Comparison of ENCODE assay signal across 14 cellular contexts in the genomic region with DNA sequence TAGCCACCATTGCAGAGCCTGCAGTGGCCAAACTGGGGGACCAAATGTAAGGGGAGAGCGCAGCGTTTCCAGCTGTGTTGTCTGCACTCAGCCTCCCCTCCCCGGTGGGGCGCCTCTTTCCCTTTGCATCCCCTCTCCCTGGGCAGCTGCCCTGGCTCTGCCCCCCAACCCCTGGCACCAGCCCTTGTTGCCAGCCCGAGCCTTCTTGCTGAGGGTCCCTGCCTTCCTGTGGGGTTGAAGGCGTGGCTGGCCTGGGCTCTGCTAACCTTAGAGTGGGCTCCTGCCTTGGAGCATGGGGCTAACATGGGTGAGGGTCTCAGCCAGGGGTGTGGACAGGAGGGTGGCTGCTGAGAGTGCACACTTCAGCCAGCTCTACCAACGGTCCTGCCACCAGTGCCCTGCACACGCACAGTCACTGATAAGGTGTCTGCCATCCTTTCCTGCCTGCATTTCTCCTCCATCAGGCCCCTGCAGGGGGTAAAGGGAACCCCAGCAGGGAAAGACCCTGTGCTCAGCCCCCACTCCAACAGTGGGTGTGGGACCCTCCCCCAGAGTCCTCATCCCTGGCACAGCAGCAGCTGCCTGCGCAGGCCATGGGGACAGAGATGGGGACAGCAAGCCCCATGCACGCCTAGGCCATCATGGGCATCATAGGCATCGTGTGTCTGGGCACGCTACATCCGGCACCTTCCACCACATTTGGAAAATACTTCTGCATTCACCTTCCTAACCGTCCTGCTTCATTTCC. TPM values are rescaled to one million over a fixed set of nuclear protein-coding genes. Genes with fewer than 3 reads are reported as not detected.
DNase-seq lines count a peak whose midpoint lies in the region; ATAC-seq and TF ChIP-seq lines count a peak whose summit lies in the region.
"Had no signal": no experiment of that assay in that cellular context is flagged by ENCODE, and none has a peak within 500 bp of the region (broad histone marks: within the 10 kb centered on the region; RNA-seq: fewer than 3 reads in every experiment).

No MANE protein-coding gene starts in this region.

- no peaks in the 10 kb centered on the region for H3K9me2 ChIP-seq in GM23338 (ENCODE audit: insufficient read depth)

- H3K79me2 ChIP-seq in GM23338 (replicated peaks; ENCODE audit: insufficient read depth) (no peaks in the 10 kb centered on the region), osteoblast (ENCODE audit: insufficient read depth, low read length) (no peaks in the 10 kb centered on the region)

- H3K4me3 ChIP-seq in GM23338 = no peak overlapping the region
- H3K4me3 ChIP-seq in osteoblast (ENCODE audit: insufficient read depth, low read length) = no peak overlapping the region
- H3K4me3 ChIP-seq: SJCRH30 had no signal

- no peaks in the 10 kb centered on the region for H3K4me1 ChIP-seq in GM23338 (ENCODE audit: insufficient read depth)
- no peaks in the 10 kb centered on the region for H3K4me1 ChIP-seq in osteoblast (ENCODE audit: insufficient read depth, low read length)
- H3K4me1 ChIP-seq: SJCRH30 had no signal

- ATAC-seq in GM23338 (no peak), HG03432 (IDR thresholded peaks at IDR 0.05; ENCODE audit: unreplicated experiment) (no peak)
- no peak for ATAC-seq in effector memory CD8-positive, alpha-beta T cell (replicated peaks)
- ATAC-seq in activated CD4-positive, CD25-positive, alpha-beta regulatory T cell treated with anti-CD3 and anti-CD28 coated beads, Interleukin-2, amount 50 U/mL, for 24 hours = no peak

- CTCF ChIA-PET in RWPE1 (lab: Yijun Ruan, JAX) = no interaction called here

- POLR2A ChIA-PET in RWPE1 (lab: Yijun Ruan, JAX; ENCODE audit: low non-redundant PET) = no interaction called here

- peaks cover 2% of the 10 kb centered on the region for H3K27me3 Mint-ChIP-seq in GM23338 (ENCODE audit: insufficient read depth, low read depth, poor library complexity)
- H3K27me3 Mint-ChIP-seq in effector memory CD8-positive, alpha-beta T cell = no peaks in the 10 kb centered on the region

- peak overlapping the region; percentile 18; the same call in 1 of the 2 replicates for H3K27ac Mint-ChIP-seq in GM23338
- peak overlapping the region; percentile 38 to 74 for H3K27ac Mint-ChIP-seq in effector memory CD8-positive, alpha-beta T cell

- no peaks in the 10 kb centered on the region for H3K9me3 Mint-ChIP-seq in GM23338
- no peaks in the 10 kb centered on the region for H3K9me3 Mint-ChIP-seq in effector memory CD8-positive, alpha-beta T cell

- no peaks in the 10 kb centered on the region for H3F3A ChIP-seq in GM23338 (replicated peaks; ENCODE audit: low read depth)

- H3K36me3 ChIP-seq in GM23338 (ENCODE audit: insufficient read depth) (peaks cover 6% of the 10 kb centered on the region), osteoblast (ENCODE audit: insufficient read depth, low read length) (peaks cover 57% of the 10 kb centered on the region)

- H3K4me2 ChIP-seq in GM23338 (no peak overlapping the region), osteoblast (ENCODE audit: insufficient read depth, low read length) (no peak overlapping the region)

- H3K9me3 ChIP-seq in osteoblast (ENCODE audit: low read depth, low read length) = no peaks in the 10 kb centered on the region
- H3K9me3 ChIP-seq: SJCRH30 had no signal

- intact Hi-C loops in posterior vena cava (cut with DNase I) = no loop called here

- H2AFZ ChIP-seq in GM23338 (no peak overlapping the region), osteoblast (ENCODE audit: low read length) (no peak overlapping the region)

- peaks cover 29% of the 10 kb centered on the region for H3K36me3 Mint-ChIP-seq in GM23338 (ENCODE audit: low read depth)
- H3K36me3 Mint-ChIP-seq in effector memory CD8-positive, alpha-beta T cell (ENCODE audit: insufficient read depth) = peaks cover 88% of the 10 kb centered on the region

- no peak for TF ChIP-seq CTCF in GM23338 (conservative IDR thresholded peaks at IDR 0.05; ENCODE audit: low read depth in 2 of 2)
- TF ChIP-seq CTCF in RWPE1 (conservative IDR thresholded peaks at IDR 0.05; ENCODE audit: low read depth) = no peak
- TF ChIP-seq CTCF in osteoblast (IDR thresholded peaks at IDR 0.05; ENCODE audit: extremely low read depth, low read depth, low read length) = no peak

- DNase-seq in GM23338 (ENCODE audit: low spot score) (no peak), RWPE1 (ENCODE audit: low spot score) (no peak), osteoblast (ENCODE audit: insufficient read length, low spot score, missing footprints) (peak; percentile 59), posterior vena cava (ENCODE audit: low spot score) (no peak)
- DNase-seq in effector memory CD8-positive, alpha-beta T cell = no peak
- DNase-seq: COR-L47, IMR-90, NCI-H1930, NCI-H2171 treated with DMSO at 0.1 percent for 48 hours, NCI-H510A, NCI-H82, SJCRH30 had no signal

- H3K4me1 Mint-ChIP-seq in GM23338 = peaks cover 3% of the 10 kb centered on the region; the same call in 2 of the 3 replicates
- no peaks in the 10 kb centered on the region for H3K4me1 Mint-ChIP-seq in effector memory CD8-positive, alpha-beta T cell (ENCODE audit: low read depth in 2 of 2)

- H4K20me1 ChIP-seq in GM23338 (replicated peaks; ENCODE audit: insufficient read depth) = no peaks in the 10 kb centered on the region; the same call in 1 of the 2 replicates
- H4K20me1 ChIP-seq in osteoblast (ENCODE audit: insufficient read depth, low read length) = no peaks in the 10 kb centered on the region

- H3K27ac ChIP-seq in GM23338 (ENCODE audit: low read depth) (no peak overlapping the region), RWPE1 (peak overlapping the region; percentile 17), osteoblast (ENCODE audit: low read depth, low read length) (no peak overlapping the region)
- H3K27ac ChIP-seq: SJCRH30 had no signal

- H3K27me3 ChIP-seq in GM23338 (ENCODE audit: insufficient read depth) (no peaks in the 10 kb centered on the region), osteoblast (ENCODE audit: insufficient read depth, low read length) (no peaks in the 10 kb centered on the region)
- H3K27me3 ChIP-seq: SJCRH30 had no signal

- no peak overlapping the region for H3K4me3 Mint-ChIP-seq in GM23338
- no peak overlapping the region for H3K4me3 Mint-ChIP-seq in effector memory CD8-positive, alpha-beta T cell

TF ChIP-seq in GM23338, 12 proteins besides CTCF, POLR2A, EP300 and RAD21 (continues in another document):
- no peak for TF ChIP-seq CREB1 (CRISPR knock-in tag; IDR thresholded peaks at IDR 0.05; ENCODE audit: low read depth)
- no peak for TF ChIP-seq JUNB (IDR thresholded peaks at IDR 0.05; ENCODE audit: unreplicated experiment)
- no peak for TF ChIP-seq NANOG (IDR thresholded peaks at IDR 0.05; ENCODE audit: borderline replicate concordance)
- TF ChIP-seq EZH2 (IDR thresholded peaks at IDR 0.05; ENCODE audit: low read depth, unreplicated experiment) = no peak

RNA-seq across cellular contexts. Expression of a gene that starts 43.5 kb away (rescaled TPM):
- total RNA-seq in GM23338 (2014; rRNA removed; shearing (Covaris generic)) = 62.9 and 63.5 TPM in 2 replicates
- polyA plus RNA-seq in GM23338 (2016; fragmentation: Nextera tagmentation; extraction: Ambion mirVana) = 11.9 and 12.7 TPM in 2 replicates
- total RNA-seq in osteoblast (27.7 and 28.2 TPM in 2 replicates), posterior vena cava (10 to 100 TPM; 25.4 to 36.4 TPM)
